ENCODE assay signal across 12 cellular contexts in genomic region chr2:156065912-156066311, GRCh38.
DNase-seq lines count a peak whose midpoint lies in the region; ATAC-seq, FAIRE-seq and TF ChIP-seq lines count a peak whose summit lies in the region.
"Had no signal": no experiment of that assay in that cellular context is flagged by ENCODE, and none has a peak within 500 bp of the region (broad histone marks: within the 10 kb centered on the region; RNA-seq: fewer than 3 reads in every experiment).

No MANE protein-coding gene starts in this region.

- H3K9ac ChIP-seq in keratinocyte (ENCODE audit: control insufficient read depth, extremely low read depth, insufficient read depth, low read length) = no peak overlapping the region

- no peak for ATAC-seq in GM18909 (IDR thresholded peaks at IDR 0.05; ENCODE audit: poor library complexity, unreplicated experiment)

- H4K20me1 ChIP-seq in OCI-LY7 (ENCODE audit: insufficient read depth, low read length) (no peaks in the 10 kb centered on the region), keratinocyte (ENCODE audit: control insufficient read depth, extremely low read depth, insufficient read depth, low read length) (no peaks in the 10 kb centered on the region)

- no peak for FAIRE-seq in keratinocyte (lab: Jason Lieb, UNC)

- no peaks in the 10 kb centered on the region for H3K36me3 Mint-ChIP-seq in Calu3 (ENCODE audit: insufficient read depth, unreplicated experiment)

- H3K9me1 ChIP-seq in keratinocyte (ENCODE audit: control insufficient read depth, extremely low read depth, insufficient read depth, low read length) = no peaks in the 10 kb centered on the region

- H3K27me3 Mint-ChIP-seq in Calu3 (ENCODE audit: unreplicated experiment) = no peaks in the 10 kb centered on the region
- H3K27me3 Mint-ChIP-seq: activated CD4-positive, alpha-beta T cell treated with anti-CD3 and anti-CD28 coated beads, Interleukin-2, amount 10 ng/mL, durations not matched to agents 24 days and 14 days had no signal

- H3K4me3 ChIP-seq in GM12875 (ENCODE audit: low read depth, low read length) (no peak overlapping the region), OCI-LY7 (ENCODE audit: low read depth, low read length, poor library complexity, severe bottlenecking) (no peak overlapping the region), keratinocyte (ENCODE audit: control insufficient read depth in 2 of 3, extremely low read depth in 1 of 3, insufficient read depth in 2 of 3, low read depth in 1 of 3, low read length in 3 of 3) (no peak overlapping the region)
- H3K4me3 ChIP-seq: cardiac muscle cell had no signal

- H3K4me2 ChIP-seq in OCI-LY7 (ENCODE audit: low read length) (no peak overlapping the region), keratinocyte (ENCODE audit: control insufficient read depth, extremely low read depth, insufficient read depth, low read depth, low read length) (no peak overlapping the region)

- intact Hi-C loops in Calu3 (cut with micrococcal nuclease; ENCODE audit: unreplicated experiment) (loop anchor here (1.0 to 5.0 kb wide), 4 partner anchors 266 to 826 kb away; partner anchors contain the start of gene NR4A2), OCI-LY7 (cut with micrococcal nuclease; ENCODE audit: unreplicated experiment) (no loop called here)

- H3K79me2 ChIP-seq in OCI-LY7 (ENCODE audit: insufficient read depth, low read depth, low read length) (no peaks in the 10 kb centered on the region), keratinocyte (ENCODE audit: control insufficient read depth, insufficient read depth, low read length) (no peaks in the 10 kb centered on the region)

- H3K4me1 ChIP-seq in OCI-LY7 (ENCODE audit: insufficient read depth, low read length, poor library complexity, severe bottlenecking) (no peaks in the 10 kb centered on the region), keratinocyte (ENCODE audit: control insufficient read depth, extremely low read depth, insufficient read depth, low read length) (peaks cover 6% of the 10 kb centered on the region)

- no peaks in the 10 kb centered on the region for H3K27me3 ChIP-seq in keratinocyte (ENCODE audit: control insufficient read depth, extremely low read depth, insufficient read depth, low read length)
- H3K27me3 ChIP-seq: cardiac muscle cell had no signal

- H3K4me1 Mint-ChIP-seq in Calu3 (ENCODE audit: low read depth, unreplicated experiment) = no peaks in the 10 kb centered on the region
- H3K4me1 Mint-ChIP-seq: activated CD4-positive, alpha-beta T cell treated with anti-CD3 and anti-CD28 coated beads, Interleukin-2, amount 10 ng/mL, durations not matched to agents 24 days and 14 days had no signal

- H3K9me3 Mint-ChIP-seq in Calu3 (ENCODE audit: low read depth, unreplicated experiment) = no peaks in the 10 kb centered on the region
- H3K9me3 Mint-ChIP-seq: activated CD4-positive, alpha-beta T cell treated with anti-CD3 and anti-CD28 coated beads, Interleukin-2, amount 10 ng/mL, durations not matched to agents 24 days and 14 days had no signal

- POLR2A ChIA-PET in OCI-LY7 (lab: Charles Lee) = interaction anchor here (0.6 kb wide), 1 partner anchor 600 kb away, joined by 3 read pairs; no protein-coding TSS in a partner anchor

- dilution Hi-C loops in keratinocyte (cut with MboI; ENCODE audit: extremely low pct_ligation_motif_present, low sequenced_read_pairs) = no loop called here

- DNase-seq in Calu3 (peak; percentile 58), OCI-LY7 (ENCODE audit: low spot score) (no peak), keratinocyte (ENCODE audit: low read depth, low spot score) (no peak), HK-2 (ENCODE audit: unreplicated experiment) (no peak), DMS114 treated with DMSO at 0.1 percent for 48 hours (lab: John Stamatoyannopoulos, UW; ENCODE audit: unreplicated experiment) (no peak)
- DNase-seq in activated T-cell treated with anti-CD3 and anti-CD28 coated beads, Interleukin-2, amount 50 U/mL, for 1 hour = no peak
- DNase-seq: activated CD4-positive, alpha-beta T cell treated with anti-CD3 and anti-CD28 coated beads, Interleukin-2, amount 10 ng/mL, durations not matched to agents 24 days and 14 days; activated effector memory CD4-positive, alpha-beta T cell treated with anti-CD3 and anti-CD28 coated beads, Interleukin-2, amount 50 U/mL, for 16 hours; NCI-H345 had no signal

- H3K27ac Mint-ChIP-seq in Calu3 (ENCODE audit: unreplicated experiment) = no peak overlapping the region
- H3K27ac Mint-ChIP-seq: activated CD4-positive, alpha-beta T cell treated with anti-CD3 and anti-CD28 coated beads, Interleukin-2, amount 10 ng/mL, durations not matched to agents 24 days and 14 days had no signal

- CTCF ChIA-PET in Calu3 (lab: Charles Lee) = no interaction called here
- CTCF ChIA-PET in OCI-LY7 (lab: Charles Lee; ENCODE audit: unreplicated experiment) = no interaction called here

- peak; percentile 36 for TF ChIP-seq CTCF in Calu3 (IDR thresholded peaks at IDR 0.05; ENCODE audit: unreplicated experiment)
- peak; percentile 10; the same call in 1 of the 2 replicates for TF ChIP-seq CTCF in GM12875 (IDR thresholded peaks at IDR 0.05; ENCODE audit: borderline replicate concordance, insufficient read depth, low read depth, low read length)
- TF ChIP-seq CTCF in OCI-LY7 (conservative IDR thresholded peaks at IDR 0.05; ENCODE audit: low read length) = peak; percentile 61
- TF ChIP-seq CTCF in keratinocyte (optimal IDR thresholded peaks at IDR 0.05 in 1 of 3, IDR thresholded peaks at IDR 0.05 in 1 of 3, conservative IDR thresholded peaks at IDR 0.05 in 1 of 3; ENCODE audit: extremely low read depth in 1 of 3, insufficient read depth in 2 of 3, low read length in 3 of 3) = peak; percentile 32 to 49 (median 35)

- H3K27ac ChIP-seq in OCI-LY7 (ENCODE audit: low read depth, low read length, poor library complexity, severe bottlenecking) (no peak overlapping the region), keratinocyte (ENCODE audit: control insufficient read depth, insufficient read depth, low read length) (no peak overlapping the region)
- H3K27ac ChIP-seq: cardiac muscle cell had no signal

- H3K9me2 ChIP-seq in OCI-LY7 (ENCODE audit: insufficient read depth, low read length) = no peaks in the 10 kb centered on the region

- no peaks in the 10 kb centered on the region for H3K36me3 ChIP-seq in OCI-LY7 (ENCODE audit: insufficient read depth, low read length)
- H3K36me3 ChIP-seq in keratinocyte (ENCODE audit: control insufficient read depth in 2 of 2, extremely low read depth in 1 of 2, insufficient read depth in 2 of 2, low read length in 2 of 2) = no peaks in the 10 kb centered on the region
- H3K36me3 ChIP-seq: cardiac muscle cell had no signal

- H3K9me3 ChIP-seq in OCI-LY7 (ENCODE audit: low read length) (no peaks in the 10 kb centered on the region), keratinocyte (ENCODE audit: control insufficient read depth, low read depth, low read length) (no peaks in the 10 kb centered on the region)

- no peak overlapping the region for H3K4me3 Mint-ChIP-seq in Calu3 (ENCODE audit: low read depth, unreplicated experiment)
- H3K4me3 Mint-ChIP-seq: activated CD4-positive, alpha-beta T cell treated with anti-CD3 and anti-CD28 coated beads, Interleukin-2, amount 10 ng/mL, durations not matched to agents 24 days and 14 days had no signal

- BruUV-seq in Calu3 (replicated peaks; lab: Mats Ljungman, UMichigan) = no TSS peak
- BruUV-seq in OCI-LY7 (replicated peaks; lab: Mats Ljungman, UMichigan) = no TSS peak

- no peak overlapping the region for H2AFZ ChIP-seq in OCI-LY7 (ENCODE audit: low read length)
- H2AFZ ChIP-seq in keratinocyte (ENCODE audit: control insufficient read depth, low read length) = no peak overlapping the region

Comparison
In these comparisons a context has a peak if more than half of its experiments do, and no peak if none do; other contexts are left out.
1. CTCF ChIP-seq: peak in every context shown above with its lines; median percentile 61 in OCI-LY7; 36 in Calu3; 35 in keratinocyte; 10 in GM12875.